In genomic region chr16:4392382-4393242, GRCh38 we compare ENCODE assay signal across 1 cellular context.
TF ChIP-seq lines count a peak whose summit lies in the region.

No MANE protein-coding gene starts in this region.

TF ChIP-seq in WTC11, 78 proteins besides CTCF, POLR2A, EP300 and RAD21 (continued from another document):
- no peak for TF ChIP-seq AR (CRISPR knock-in tag; IDR thresholded peaks at IDR 0.05)
- TF ChIP-seq, protein P1, sequence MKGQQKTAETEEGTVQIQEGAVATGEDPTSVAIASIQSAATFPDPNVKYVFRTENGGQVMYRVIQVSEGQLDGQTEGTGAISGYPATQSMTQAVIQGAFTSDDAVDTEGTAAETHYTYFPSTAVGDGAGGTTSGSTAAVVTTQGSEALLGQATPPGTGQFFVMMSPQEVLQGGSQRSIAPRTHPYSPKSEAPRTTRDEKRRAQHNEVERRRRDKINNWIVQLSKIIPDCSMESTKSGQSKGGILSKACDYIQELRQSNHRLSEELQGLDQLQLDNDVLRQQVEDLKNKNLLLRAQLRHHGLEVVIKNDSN (CRISPR knock-in tag; IDR thresholded peaks at IDR 0.05) = peak; percentile 90
- 0 out of 2 replicates have a peak, but pooled peaks have one; percentile 23 for TF ChIP-seq ZBTB43 (CRISPR knock-in tag; IDR thresholded peaks at IDR 0.05)
- TF ChIP-seq, protein P2, sequence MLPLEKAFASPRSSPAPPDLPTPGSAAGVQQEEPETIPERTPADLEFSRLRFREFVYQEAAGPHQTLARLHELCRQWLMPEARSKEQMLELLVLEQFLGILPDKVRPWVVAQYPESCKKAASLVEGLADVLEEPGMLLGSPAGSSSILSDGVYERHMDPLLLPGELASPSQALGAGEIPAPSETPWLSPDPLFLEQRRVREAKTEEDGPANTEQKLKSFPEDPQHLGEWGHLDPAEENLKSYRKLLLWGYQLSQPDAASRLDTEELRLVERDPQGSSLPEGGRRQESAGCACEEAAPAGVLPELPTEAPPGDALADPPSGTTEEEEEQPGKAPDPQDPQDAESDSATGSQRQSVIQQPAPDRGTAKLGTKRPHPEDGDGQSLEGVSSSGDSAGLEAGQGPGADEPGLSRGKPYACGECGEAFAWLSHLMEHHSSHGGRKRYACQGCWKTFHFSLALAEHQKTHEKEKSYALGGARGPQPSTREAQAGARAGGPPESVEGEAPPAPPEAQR (CRISPR knock-in tag; IDR thresholded peaks at IDR 0.05) = no peak
- TF ChIP-seq, protein P3, sequence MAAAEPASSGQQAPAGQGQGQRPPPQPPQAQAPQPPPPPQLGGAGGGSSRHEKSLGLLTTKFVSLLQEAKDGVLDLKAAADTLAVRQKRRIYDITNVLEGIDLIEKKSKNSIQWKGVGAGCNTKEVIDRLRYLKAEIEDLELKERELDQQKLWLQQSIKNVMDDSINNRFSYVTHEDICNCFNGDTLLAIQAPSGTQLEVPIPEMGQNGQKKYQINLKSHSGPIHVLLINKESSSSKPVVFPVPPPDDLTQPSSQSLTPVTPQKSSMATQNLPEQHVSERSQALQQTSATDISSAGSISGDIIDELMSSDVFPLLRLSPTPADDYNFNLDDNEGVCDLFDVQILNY (CRISPR knock-in tag; IDR thresholded peaks at IDR 0.05) = no peak
- peak; percentile 93 for TF ChIP-seq TEAD4 (CRISPR knock-in tag; IDR thresholded peaks at IDR 0.05)
- no peak for TF ChIP-seq PREB (CRISPR knock-in tag; IDR thresholded peaks at IDR 0.05; ENCODE audit: borderline replicate concordance)
- TF ChIP-seq, protein P4, sequence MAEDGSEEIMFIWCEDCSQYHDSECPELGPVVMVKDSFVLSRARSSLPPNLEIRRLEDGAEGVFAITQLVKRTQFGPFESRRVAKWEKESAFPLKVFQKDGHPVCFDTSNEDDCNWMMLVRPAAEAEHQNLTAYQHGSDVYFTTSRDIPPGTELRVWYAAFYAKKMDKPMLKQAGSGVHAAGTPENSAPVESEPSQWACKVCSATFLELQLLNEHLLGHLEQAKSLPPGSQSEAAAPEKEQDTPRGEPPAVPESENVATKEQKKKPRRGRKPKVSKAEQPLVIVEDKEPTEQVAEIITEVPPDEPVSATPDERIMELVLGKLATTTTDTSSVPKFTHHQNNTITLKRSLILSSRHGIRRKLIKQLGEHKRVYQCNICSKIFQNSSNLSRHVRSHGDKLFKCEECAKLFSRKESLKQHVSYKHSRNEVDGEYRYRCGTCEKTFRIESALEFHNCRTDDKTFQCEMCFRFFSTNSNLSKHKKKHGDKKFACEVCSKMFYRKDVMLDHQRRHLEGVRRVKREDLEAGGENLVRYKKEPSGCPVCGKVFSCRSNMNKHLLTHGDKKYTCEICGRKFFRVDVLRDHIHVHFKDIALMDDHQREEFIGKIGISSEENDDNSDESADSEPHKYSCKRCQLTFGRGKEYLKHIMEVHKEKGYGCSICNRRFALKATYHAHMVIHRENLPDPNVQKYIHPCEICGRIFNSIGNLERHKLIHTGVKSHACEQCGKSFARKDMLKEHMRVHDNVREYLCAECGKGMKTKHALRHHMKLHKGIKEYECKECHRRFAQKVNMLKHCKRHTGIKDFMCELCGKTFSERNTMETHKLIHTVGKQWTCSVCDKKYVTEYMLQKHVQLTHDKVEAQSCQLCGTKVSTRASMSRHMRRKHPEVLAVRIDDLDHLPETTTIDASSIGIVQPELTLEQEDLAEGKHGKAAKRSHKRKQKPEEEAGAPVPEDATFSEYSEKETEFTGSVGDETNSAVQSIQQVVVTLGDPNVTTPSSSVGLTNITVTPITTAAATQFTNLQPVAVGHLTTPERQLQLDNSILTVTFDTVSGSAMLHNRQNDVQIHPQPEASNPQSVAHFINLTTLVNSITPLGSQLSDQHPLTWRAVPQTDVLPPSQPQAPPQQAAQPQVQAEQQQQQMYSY (CRISPR knock-in tag; IDR thresholded peaks at IDR 0.05) = no peak
- peak; percentile 69; the same call in 1 of the 2 replicates for TF ChIP-seq ETV6 (CRISPR knock-in tag; IDR thresholded peaks at IDR 0.05)
- no peak for TF ChIP-seq CDX4 (CRISPR knock-in tag; IDR thresholded peaks at IDR 0.05; ENCODE audit: borderline replicate concordance)
- TF ChIP-seq HMGA2 (CRISPR knock-in tag; IDR thresholded peaks at IDR 0.05) = no peak
- TF ChIP-seq TCF7 (CRISPR knock-in tag; IDR thresholded peaks at IDR 0.05; ENCODE audit: low read depth) = peak; percentile 23; the same call in 1 of the 2 replicates
- no peak for TF ChIP-seq KAT7 (CRISPR knock-in tag; IDR thresholded peaks at IDR 0.05; ENCODE audit: borderline replicate concordance)
- TF ChIP-seq ATF6 (CRISPR knock-in tag; IDR thresholded peaks at IDR 0.05) = no peak
- peak; percentile 52; the same call in 1 of the 2 replicates for TF ChIP-seq ZBTB21 (CRISPR knock-in tag; IDR thresholded peaks at IDR 0.05; ENCODE audit: borderline replicate concordance)
- TF ChIP-seq, protein P5, sequence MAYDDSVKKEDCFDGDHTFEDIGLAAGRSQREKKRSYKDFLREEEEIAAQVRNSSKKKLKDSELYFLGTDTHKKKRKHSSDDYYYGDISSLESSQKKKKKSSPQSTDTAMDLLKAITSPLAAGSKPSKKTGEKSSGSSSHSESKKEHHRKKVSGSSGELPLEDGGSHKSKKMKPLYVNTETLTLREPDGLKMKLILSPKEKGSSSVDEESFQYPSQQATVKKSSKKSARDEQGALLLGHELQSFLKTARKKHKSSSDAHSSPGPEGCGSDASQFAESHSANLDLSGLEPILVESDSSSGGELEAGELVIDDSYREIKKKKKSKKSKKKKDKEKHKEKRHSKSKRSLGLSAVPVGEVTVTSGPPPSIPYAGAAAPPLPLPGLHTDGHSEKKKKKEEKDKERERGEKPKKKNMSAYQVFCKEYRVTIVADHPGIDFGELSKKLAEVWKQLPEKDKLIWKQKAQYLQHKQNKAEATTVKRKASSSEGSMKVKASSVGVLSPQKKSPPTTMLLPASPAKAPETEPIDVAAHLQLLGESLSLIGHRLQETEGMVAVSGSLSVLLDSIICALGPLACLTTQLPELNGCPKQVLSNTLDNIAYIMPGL (CRISPR knock-in tag; IDR thresholded peaks at IDR 0.05) = peak; percentile 26; the same call in 1 of the 2 replicates
- no peak for TF ChIP-seq MXD4 (CRISPR knock-in tag; IDR thresholded peaks at IDR 0.05; ENCODE audit: borderline replicate concordance)
- no peak for TF ChIP-seq ATF3 (CRISPR knock-in tag; conservative IDR thresholded peaks at IDR 0.05)
- no peak for TF ChIP-seq FOXJ3 (CRISPR knock-in tag; IDR thresholded peaks at IDR 0.05; ENCODE audit: borderline replicate concordance)
- TF ChIP-seq CREB1 (CRISPR knock-in tag; IDR thresholded peaks at IDR 0.05) = no peak
- TF ChIP-seq AFF4 (CRISPR knock-in tag; IDR thresholded peaks at IDR 0.05; ENCODE audit: borderline replicate concordance) = 0 out of 2 replicates have a peak, but pooled peaks have one; percentile 22
- no peak for TF ChIP-seq ATF1 (CRISPR knock-in tag; IDR thresholded peaks at IDR 0.05)
